Comparison of ENCODE assay signal across 2 cellular contexts in the genomic region with DNA sequence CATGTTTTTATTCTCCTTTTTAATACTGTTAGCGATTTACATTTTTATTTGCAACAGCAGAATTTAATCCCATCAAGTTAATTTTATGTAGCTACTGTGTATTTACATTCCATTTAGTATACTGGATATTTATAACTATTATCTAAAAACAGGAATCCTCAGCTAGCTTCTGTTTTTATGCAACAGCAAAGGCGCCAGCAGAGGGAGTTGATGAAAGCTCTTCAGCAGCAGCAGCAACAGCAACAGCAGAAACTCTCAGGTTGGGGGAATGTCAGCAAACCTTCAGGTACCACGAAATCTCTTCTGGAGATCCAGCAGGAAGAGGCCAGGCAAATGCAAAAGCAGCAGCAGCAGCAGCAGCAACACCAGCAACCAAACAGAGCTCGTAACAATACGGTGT.
TF ChIP-seq lines count a peak whose summit lies in the region.

No MANE protein-coding gene starts in this region.

TF ChIP-seq in HepG2, 621 proteins besides CTCF, POLR2A, EP300 and RAD21:
- TF ChIP-seq STAG1 (CRISPR knock-in tag; IDR thresholded peaks at IDR 0.05) (peak; percentile 39), CREB3 (CRISPR knock-in tag; IDR thresholded peaks at IDR 0.05) (no peak), HNRNPH1 (optimal IDR thresholded peaks at IDR 0.05; ENCODE audit: low read depth, low read length) (no peak), SMAD1 (CRISPR knock-in tag; IDR thresholded peaks at IDR 0.05; ENCODE audit: borderline replicate concordance, low read depth) (no peak), SALL1 (CRISPR knock-in tag; IDR thresholded peaks at IDR 0.05) (no peak), ZNF703 (CRISPR knock-in tag; IDR thresholded peaks at IDR 0.05; ENCODE audit: borderline replicate concordance) (no peak), KLF9 (CRISPR knock-in tag; IDR thresholded peaks at IDR 0.05; ENCODE audit: low read depth) (no peak), RARG (CRISPR knock-in tag; IDR thresholded peaks at IDR 0.05; ENCODE audit: low read depth) (no peak)
- TF ChIP-seq, protein P1, sequence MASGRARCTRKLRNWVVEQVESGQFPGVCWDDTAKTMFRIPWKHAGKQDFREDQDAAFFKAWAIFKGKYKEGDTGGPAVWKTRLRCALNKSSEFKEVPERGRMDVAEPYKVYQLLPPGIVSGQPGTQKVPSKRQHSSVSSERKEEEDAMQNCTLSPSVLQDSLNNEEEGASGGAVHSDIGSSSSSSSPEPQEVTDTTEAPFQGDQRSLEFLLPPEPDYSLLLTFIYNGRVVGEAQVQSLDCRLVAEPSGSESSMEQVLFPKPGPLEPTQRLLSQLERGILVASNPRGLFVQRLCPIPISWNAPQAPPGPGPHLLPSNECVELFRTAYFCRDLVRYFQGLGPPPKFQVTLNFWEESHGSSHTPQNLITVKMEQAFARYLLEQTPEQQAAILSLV (CRISPR knock-in tag; IDR thresholded peaks at IDR 0.05; ENCODE audit: borderline replicate concordance) = no peak
TF ChIP-seq in HepG2: peak in this region for 1.

TF ChIP-seq in GM12891, 5 proteins besides CTCF, POLR2A, EP300 and RAD21:
- TF ChIP-seq POU2F2 (IDR thresholded peaks at IDR 0.05; ENCODE audit: low read depth, low read length) (no peak), SPI1 (IDR thresholded peaks at IDR 0.05; ENCODE audit: low read depth, low read length) (no peak), PAX5 (IDR thresholded peaks at IDR 0.05; ENCODE audit: insufficient read depth, low read length, severe bottlenecking) (no peak), TAF1 (IDR thresholded peaks at IDR 0.05; ENCODE audit: low read depth, low read length) (no peak), POLR2AphosphoS5 (IDR thresholded peaks at IDR 0.05; ENCODE audit: low read depth, low read length) (no peak)
